1 cellular context compared by ENCODE assay signal in the genomic region with DNA sequence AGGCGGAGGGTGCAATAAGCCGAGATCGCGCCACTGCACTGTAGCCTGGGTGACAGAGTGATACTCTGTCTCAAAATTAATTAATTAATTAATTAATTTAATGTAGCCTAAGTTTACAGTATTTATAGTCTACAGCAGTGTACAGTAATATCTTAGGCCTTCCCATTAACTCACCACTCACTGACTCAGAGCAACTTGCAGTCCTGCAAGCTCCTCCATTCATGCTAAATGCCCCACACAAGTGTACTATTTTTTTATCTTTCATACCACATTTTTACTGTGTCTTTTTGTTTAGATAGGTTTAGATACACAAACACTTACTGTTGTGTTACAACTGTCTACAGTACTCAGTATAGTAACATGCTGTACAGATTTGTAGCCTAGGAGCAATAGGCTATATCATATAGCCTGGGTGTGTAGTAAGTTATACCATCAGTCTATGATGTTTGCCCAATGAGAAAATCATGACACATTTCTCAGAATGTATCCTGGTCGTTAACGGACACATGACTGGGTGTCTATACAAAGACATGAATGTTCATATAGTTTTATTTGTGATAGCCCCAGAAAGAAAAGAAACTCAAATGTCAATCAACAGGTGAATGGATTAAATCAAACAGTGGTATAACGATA.
TF ChIP-seq lines count a peak whose summit lies in the region.

No MANE protein-coding gene starts in this region.

TF ChIP-seq in IMR-90, 13 proteins besides CTCF, POLR2A, EP300 and RAD21 (continued from another document):
- TF ChIP-seq ELK1 (IDR thresholded peaks at IDR 0.05; ENCODE audit: borderline replicate concordance, low read depth, low read length): no peak
- TF ChIP-seq NFE2L2 (IDR thresholded peaks at IDR 0.05; ENCODE audit: low read depth, low read length): no peak
- no peak for TF ChIP-seq CEBPB (IDR thresholded peaks at IDR 0.05; ENCODE audit: low read depth, low read length)
